In genomic region chr12:112001555-112001954, GRCh38 we compare ENCODE assay signal across 12 cellular contexts. TPM values are rescaled to one million over a fixed set of nuclear protein-coding genes. Genes with fewer than 3 reads are reported as not detected.
DNase-seq lines count a peak whose midpoint lies in the region; ATAC-seq and TF ChIP-seq lines count a peak whose summit lies in the region.
"Had no signal": no experiment of that assay in that cellular context is flagged by ENCODE, and none has a peak within 500 bp of the region (broad histone marks: within the 10 kb centered on the region; RNA-seq: fewer than 3 reads in every experiment).

No MANE protein-coding gene starts in this region.

- H3K36me3 ChIP-seq in CD4-positive, CD25-positive, alpha-beta regulatory T cell (ENCODE audit: control insufficient read depth, insufficient read depth, low read length): no peaks in the 10 kb centered on the region
- no peaks in the 10 kb centered on the region for H3K36me3 ChIP-seq in KOPT-K1 (ENCODE audit: insufficient read depth, low read length)
- peaks cover 3% of the 10 kb centered on the region for H3K36me3 ChIP-seq in adipocyte (ENCODE audit: control insufficient read depth, insufficient read depth, low read length, severe bottlenecking)
- H3K36me3 ChIP-seq in breast epithelium: no peaks in the 10 kb centered on the region

- no peak for TF ChIP-seq CTCF in breast epithelium (IDR thresholded peaks at IDR 0.05)

- peak overlapping the region; percentile 89 for H3K4me3 ChIP-seq in CD4-positive, CD25-positive, alpha-beta regulatory T cell (ENCODE audit: low read depth, low read length)
- H3K4me3 ChIP-seq in adipocyte (ENCODE audit: low read length) (no peak overlapping the region), breast epithelium (no peak overlapping the region)

- H3K4me1 Mint-ChIP-seq in CD4-positive, CD25-positive, alpha-beta regulatory T cell: peaks cover 45 to 88% (median 61%) of the 10 kb centered on the region in 4 donors
- peaks cover 24 to 74% (median 63%) of the 10 kb centered on the region in 4 donors for H3K4me1 Mint-ChIP-seq in naive thymus-derived CD8-positive, alpha-beta T cell

- H3K9ac ChIP-seq in adipocyte (ENCODE audit: low read length): no peak overlapping the region

- no peaks in the 10 kb centered on the region for H3K27me3 ChIP-seq in CD4-positive, CD25-positive, alpha-beta regulatory T cell (ENCODE audit: control insufficient read depth, insufficient read depth, low read length)
- H3K27me3 ChIP-seq in adipocyte (replicated peaks; ENCODE audit: control insufficient read depth, insufficient read depth, low read length): no peaks in the 10 kb centered on the region
- H3K27me3 ChIP-seq in breast epithelium: no peaks in the 10 kb centered on the region
- H3K27me3 ChIP-seq: foreskin keratinocyte had no signal

- no peak for TF ChIP-seq POLR2A in breast epithelium (IDR thresholded peaks at IDR 0.05)

- peaks cover 4% of the 10 kb centered on the region for H3K27me3 Mint-ChIP-seq in CD4-positive, CD25-positive, alpha-beta regulatory T cell
- H3K27me3 Mint-ChIP-seq in naive thymus-derived CD8-positive, alpha-beta T cell: no peaks in the 10 kb centered on the region

- H3K9me3 Mint-ChIP-seq in CD4-positive, CD25-positive, alpha-beta regulatory T cell: no peaks in the 10 kb centered on the region
- H3K9me3 Mint-ChIP-seq in naive thymus-derived CD8-positive, alpha-beta T cell: no peaks in the 10 kb centered on the region

- DNase-seq in CD4-positive, CD25-positive, alpha-beta regulatory T cell: no peak
- DNase-seq in adipocyte (ENCODE audit: low read depth) (peak; percentile 29), breast epithelium (ENCODE audit: low spot score in 2 of 2) (no peak), NCI-H1092 (lab: John Stamatoyannopoulos, UW) (no peak)
- no peak for DNase-seq in naive thymus-derived CD8-positive, alpha-beta T cell
- DNase-seq: activated gamma-delta T cell treated with Interleukin-2 at 50 U/mL for 16 hours, foreskin keratinocyte, NCI-H1436, NCI-H82 had no signal

- intact Hi-C loops in breast epithelium (cut with DNase I; ENCODE audit: low total_unique reads): no loop called here

- peaks cover 51% of the 10 kb centered on the region for H3K4me1 ChIP-seq in CD4-positive, CD25-positive, alpha-beta regulatory T cell (ENCODE audit: control insufficient read depth, insufficient read depth, low read length, poor library complexity, severe bottlenecking)
- peaks cover 26% of the 10 kb centered on the region for H3K4me1 ChIP-seq in adipocyte (ENCODE audit: control insufficient read depth, insufficient read depth, low read length)
- peaks cover 0 to 5% of the 10 kb centered on the region in 2 donors for H3K4me1 ChIP-seq in breast epithelium
- H3K4me1 ChIP-seq: foreskin keratinocyte had no signal

- peak overlapping the region; percentile 70 to 98 (median 89) for H3K4me3 Mint-ChIP-seq in CD4-positive, CD25-positive, alpha-beta regulatory T cell
- peak overlapping the region; percentile 70 to 87 (median 80) for H3K4me3 Mint-ChIP-seq in naive thymus-derived CD8-positive, alpha-beta T cell

- H3K9me3 ChIP-seq in CD4-positive, CD25-positive, alpha-beta regulatory T cell (ENCODE audit: control insufficient read depth in 2 of 2, low read length in 2 of 2): no peaks in the 10 kb centered on the region
- H3K9me3 ChIP-seq in KOPT-K1 (ENCODE audit: insufficient read depth, low read length, poor library complexity, severe bottlenecking) (no peaks in the 10 kb centered on the region), adipocyte (ENCODE audit: control insufficient read depth, low read length) (no peaks in the 10 kb centered on the region), breast epithelium (no peaks in the 10 kb centered on the region)

- POLR2A ChIA-PET in naive thymus-derived CD8-positive, alpha-beta T cell (lab: Charles Lee): interaction anchor here (4.3 to 13.0 kb wide), 2 partner anchors 9 to 13 kb away, joined by 45 to 269 read pairs; partner anchors contain the start of genes ERP29 and TMEM116

- no peak for ATAC-seq in CD4-positive, CD25-positive, alpha-beta regulatory T cell (ENCODE audit: low read depth in 2 of 2)
- peak in 1 of 2 donors; percentile 32 for ATAC-seq in naive thymus-derived CD8-positive, alpha-beta T cell
- ATAC-seq in GM21529 (IDR thresholded peaks at IDR 0.05; ENCODE audit: unreplicated experiment) (no peak), HG02763 (IDR thresholded peaks at IDR 0.05; ENCODE audit: unreplicated experiment) (no peak)
- ATAC-seq: foreskin keratinocyte had no signal

- peak overlapping the region; percentile 75 to 98 (median 89) for H3K27ac Mint-ChIP-seq in CD4-positive, CD25-positive, alpha-beta regulatory T cell
- peak overlapping the region; percentile 81 to 96 (median 92) for H3K27ac Mint-ChIP-seq in naive thymus-derived CD8-positive, alpha-beta T cell

- peaks cover 7% of the 10 kb centered on the region for H3K36me3 Mint-ChIP-seq in CD4-positive, CD25-positive, alpha-beta regulatory T cell
- H3K36me3 Mint-ChIP-seq in naive thymus-derived CD8-positive, alpha-beta T cell: no peaks in the 10 kb centered on the region

- H3K27ac ChIP-seq in CD4-positive, CD25-positive, alpha-beta regulatory T cell (ENCODE audit: insufficient read depth, low read length, poor library complexity, severe bottlenecking): peak overlapping the region; percentile 67
- H3K27ac ChIP-seq in KOPT-K1 (ENCODE audit: low read depth, low read length, poor library complexity, severe bottlenecking) (peak overlapping the region; percentile 8), breast epithelium (no peak overlapping the region)
- H3K27ac ChIP-seq: foreskin keratinocyte had no signal

RNA-seq across cellular contexts. Expression of gene TMEM116, which starts 11.4 kb away (rescaled TPM):
- 20.2 TPM for total RNA-seq in CD4-positive, CD25-positive, alpha-beta regulatory T cell
- 10 to 100 TPM; 25.2 to 38.4 (median 30.7) TPM for polyA plus RNA-seq in CD4-positive, CD25-positive, alpha-beta regulatory T cell
- total RNA-seq in naive thymus-derived CD8-positive, alpha-beta T cell: 10 to 100 TPM; 28.7 to 30.9 TPM
- 10 to 100 TPM; 12.0 to 15.6 (median 14.0) TPM for polyA plus RNA-seq in naive thymus-derived CD8-positive, alpha-beta T cell
- total RNA-seq in breast epithelium: 10 to 100 TPM; 19.0 to 46.4 (median 29.8) TPM

RNA-seq across cellular contexts. Expression of gene ERP29, which starts 11.7 kb away (rescaled TPM):
- total RNA-seq in CD4-positive, CD25-positive, alpha-beta regulatory T cell: 103 TPM
- 100 to 1,000 TPM; 188 to 218 (median 207) TPM for polyA plus RNA-seq in CD4-positive, CD25-positive, alpha-beta regulatory T cell
- total RNA-seq in naive thymus-derived CD8-positive, alpha-beta T cell: 100 to 1,000 TPM; 161 to 162 TPM
- 100 to 1,000 TPM; 181 to 199 (median 190) TPM for polyA plus RNA-seq in naive thymus-derived CD8-positive, alpha-beta T cell
- total RNA-seq in breast epithelium: 10 to 100 TPM; 40.3 to 52.8 (median 41.0) TPM

Comparison
In these comparisons a context has a peak if more than half of its experiments do, and no peak if none do; other contexts are left out.
1. H3K27ac ChIP-seq: peak in CD4-positive, CD25-positive, alpha-beta regulatory T cell (single experiment) and KOPT-K1 (single experiment); none in breast epithelium (0 of 2).